1 cellular context compared by ENCODE assay signal in the genomic region with DNA sequence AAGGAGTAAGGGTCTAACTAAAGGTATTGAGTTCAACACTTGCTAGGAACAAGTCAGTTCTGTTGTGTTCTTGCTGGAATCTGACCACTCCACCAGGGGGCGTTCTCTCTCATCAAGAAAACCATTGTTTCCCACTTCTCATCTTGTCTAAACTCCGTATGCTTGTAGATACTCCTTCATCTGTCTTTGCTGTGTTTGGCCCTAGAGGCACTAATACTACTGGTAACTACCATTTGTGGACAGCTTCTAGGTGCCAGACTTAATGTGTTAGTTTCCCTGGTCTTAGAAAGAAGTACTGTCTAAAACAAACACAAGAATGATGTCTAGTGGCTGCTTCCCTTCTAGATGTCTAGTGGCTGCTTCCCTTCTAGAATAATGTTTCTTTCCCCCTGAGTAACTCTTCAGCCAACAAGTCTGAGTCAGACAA.
A peak's percentile ranks its signal among the peaks of the same experiment; 100 is the strongest.
TF ChIP-seq lines count a peak whose summit lies in the region.

No MANE protein-coding gene starts in this region.

TF ChIP-seq in K562, 482 proteins besides CTCF, POLR2A, EP300 and RAD21 (continued from another document):
- TF ChIP-seq, protein P1, sequence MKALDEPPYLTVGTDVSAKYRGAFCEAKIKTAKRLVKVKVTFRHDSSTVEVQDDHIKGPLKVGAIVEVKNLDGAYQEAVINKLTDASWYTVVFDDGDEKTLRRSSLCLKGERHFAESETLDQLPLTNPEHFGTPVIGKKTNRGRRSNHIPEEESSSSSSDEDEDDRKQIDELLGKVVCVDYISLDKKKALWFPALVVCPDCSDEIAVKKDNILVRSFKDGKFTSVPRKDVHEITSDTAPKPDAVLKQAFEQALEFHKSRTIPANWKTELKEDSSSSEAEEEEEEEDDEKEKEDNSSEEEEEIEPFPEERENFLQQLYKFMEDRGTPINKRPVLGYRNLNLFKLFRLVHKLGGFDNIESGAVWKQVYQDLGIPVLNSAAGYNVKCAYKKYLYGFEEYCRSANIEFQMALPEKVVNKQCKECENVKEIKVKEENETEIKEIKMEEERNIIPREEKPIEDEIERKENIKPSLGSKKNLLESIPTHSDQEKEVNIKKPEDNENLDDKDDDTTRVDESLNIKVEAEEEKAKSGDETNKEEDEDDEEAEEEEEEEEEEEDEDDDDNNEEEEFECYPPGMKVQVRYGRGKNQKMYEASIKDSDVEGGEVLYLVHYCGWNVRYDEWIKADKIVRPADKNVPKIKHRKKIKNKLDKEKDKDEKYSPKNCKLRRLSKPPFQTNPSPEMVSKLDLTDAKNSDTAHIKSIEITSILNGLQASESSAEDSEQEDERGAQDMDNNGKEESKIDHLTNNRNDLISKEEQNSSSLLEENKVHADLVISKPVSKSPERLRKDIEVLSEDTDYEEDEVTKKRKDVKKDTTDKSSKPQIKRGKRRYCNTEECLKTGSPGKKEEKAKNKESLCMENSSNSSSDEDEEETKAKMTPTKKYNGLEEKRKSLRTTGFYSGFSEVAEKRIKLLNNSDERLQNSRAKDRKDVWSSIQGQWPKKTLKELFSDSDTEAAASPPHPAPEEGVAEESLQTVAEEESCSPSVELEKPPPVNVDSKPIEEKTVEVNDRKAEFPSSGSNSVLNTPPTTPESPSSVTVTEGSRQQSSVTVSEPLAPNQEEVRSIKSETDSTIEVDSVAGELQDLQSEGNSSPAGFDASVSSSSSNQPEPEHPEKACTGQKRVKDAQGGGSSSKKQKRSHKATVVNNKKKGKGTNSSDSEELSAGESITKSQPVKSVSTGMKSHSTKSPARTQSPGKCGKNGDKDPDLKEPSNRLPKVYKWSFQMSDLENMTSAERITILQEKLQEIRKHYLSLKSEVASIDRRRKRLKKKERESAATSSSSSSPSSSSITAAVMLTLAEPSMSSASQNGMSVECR (CRISPR knock-in tag; IDR thresholded peaks at IDR 0.05): 0 out of 2 replicates have a peak, but pooled peaks have one; percentile 25
- TF ChIP-seq, protein P2, sequence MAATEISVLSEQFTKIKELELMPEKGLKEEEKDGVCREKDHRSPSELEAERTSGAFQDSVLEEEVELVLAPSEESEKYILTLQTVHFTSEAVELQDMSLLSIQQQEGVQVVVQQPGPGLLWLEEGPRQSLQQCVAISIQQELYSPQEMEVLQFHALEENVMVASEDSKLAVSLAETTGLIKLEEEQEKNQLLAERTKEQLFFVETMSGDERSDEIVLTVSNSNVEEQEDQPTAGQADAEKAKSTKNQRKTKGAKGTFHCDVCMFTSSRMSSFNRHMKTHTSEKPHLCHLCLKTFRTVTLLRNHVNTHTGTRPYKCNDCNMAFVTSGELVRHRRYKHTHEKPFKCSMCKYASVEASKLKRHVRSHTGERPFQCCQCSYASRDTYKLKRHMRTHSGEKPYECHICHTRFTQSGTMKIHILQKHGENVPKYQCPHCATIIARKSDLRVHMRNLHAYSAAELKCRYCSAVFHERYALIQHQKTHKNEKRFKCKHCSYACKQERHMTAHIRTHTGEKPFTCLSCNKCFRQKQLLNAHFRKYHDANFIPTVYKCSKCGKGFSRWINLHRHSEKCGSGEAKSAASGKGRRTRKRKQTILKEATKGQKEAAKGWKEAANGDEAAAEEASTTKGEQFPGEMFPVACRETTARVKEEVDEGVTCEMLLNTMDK (IDR thresholded peaks at IDR 0.05; ENCODE audit: borderline replicate concordance, insufficient read depth, low read depth, low read length, poor library complexity, severe bottlenecking): peak; percentile 48
- TF ChIP-seq SMC3 (conservative IDR thresholded peaks at IDR 0.05; ENCODE audit: insufficient read depth, low read depth, low read length) (peak; percentile 86), CBX3 (IDR thresholded peaks at IDR 0.05; ENCODE audit: borderline replicate concordance in 1 of 2, low read length in 2 of 2) (peak in 1 of 2 experiments; percentile 29; a peak in 1 of 3 replicates), NR2C2 (CRISPR knock-in tag; IDR thresholded peaks at IDR 0.05) (0 out of 2 replicates have a peak, but pooled peaks have one; percentile 24), NR2C2 (tag; IDR thresholded peaks at IDR 0.05) (no peak), ZNF764 (CRISPR knock-in tag; IDR thresholded peaks at IDR 0.05; ENCODE audit: low read depth) (no peak), ARNT (IDR thresholded peaks at IDR 0.05) (0 out of 4 replicates have a peak, but pooled peaks of 1 of the 2 experiments have one; percentile 59), CC2D1A (IDR thresholded peaks at IDR 0.05) (0 out of 2 replicates have a peak, but pooled peaks have one; percentile 41), TEAD1 (CRISPR knock-in tag; IDR thresholded peaks at IDR 0.05) (0 out of 4 replicates have a peak, but pooled peaks of 1 of the 2 experiments have one; percentile 59), EHMT2 (IDR thresholded peaks at IDR 0.05) (0 out of 2 replicates have a peak, but pooled peaks have one; percentile 32), RAD51 (IDR thresholded peaks at IDR 0.05; ENCODE audit: borderline replicate concordance, low read depth) (no peak)
- TF ChIP-seq, protein P3, sequence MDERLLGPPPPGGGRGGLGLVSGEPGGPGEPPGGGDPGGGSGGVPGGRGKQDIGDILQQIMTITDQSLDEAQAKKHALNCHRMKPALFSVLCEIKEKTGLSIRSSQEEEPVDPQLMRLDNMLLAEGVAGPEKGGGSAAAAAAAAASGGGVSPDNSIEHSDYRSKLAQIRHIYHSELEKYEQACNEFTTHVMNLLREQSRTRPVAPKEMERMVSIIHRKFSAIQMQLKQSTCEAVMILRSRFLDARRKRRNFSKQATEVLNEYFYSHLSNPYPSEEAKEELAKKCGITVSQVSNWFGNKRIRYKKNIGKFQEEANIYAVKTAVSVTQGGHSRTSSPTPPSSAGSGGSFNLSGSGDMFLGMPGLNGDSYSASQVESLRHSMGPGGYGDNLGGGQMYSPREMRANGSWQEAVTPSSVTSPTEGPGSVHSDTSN (CRISPR knock-in tag; IDR thresholded peaks at IDR 0.05; ENCODE audit: low read depth): no peak
- TF ChIP-seq, protein P3 (tag; conservative IDR thresholded peaks at IDR 0.05; ENCODE audit: low read depth): no peak
- TF ChIP-seq, protein P4, sequence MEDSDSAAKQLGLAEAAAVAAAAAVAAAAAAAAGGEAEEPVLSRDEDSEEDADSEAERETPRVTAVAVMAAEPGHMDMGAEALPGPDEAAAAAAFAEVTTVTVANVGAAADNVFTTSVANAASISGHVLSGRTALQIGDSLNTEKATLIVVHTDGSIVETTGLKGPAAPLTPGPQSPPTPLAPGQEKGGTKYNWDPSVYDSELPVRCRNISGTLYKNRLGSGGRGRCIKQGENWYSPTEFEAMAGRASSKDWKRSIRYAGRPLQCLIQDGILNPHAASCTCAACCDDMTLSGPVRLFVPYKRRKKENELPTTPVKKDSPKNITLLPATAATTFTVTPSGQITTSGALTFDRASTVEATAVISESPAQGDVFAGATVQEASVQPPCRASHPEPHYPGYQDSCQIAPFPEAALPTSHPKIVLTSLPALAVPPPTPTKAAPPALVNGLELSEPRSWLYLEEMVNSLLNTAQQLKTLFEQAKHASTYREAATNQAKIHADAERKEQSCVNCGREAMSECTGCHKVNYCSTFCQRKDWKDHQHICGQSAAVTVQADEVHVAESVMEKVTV (CRISPR knock-in tag; IDR thresholded peaks at IDR 0.05): peak; percentile 74
